Comparison of ENCODE assay signal across 12 cellular contexts in the genomic region with DNA sequence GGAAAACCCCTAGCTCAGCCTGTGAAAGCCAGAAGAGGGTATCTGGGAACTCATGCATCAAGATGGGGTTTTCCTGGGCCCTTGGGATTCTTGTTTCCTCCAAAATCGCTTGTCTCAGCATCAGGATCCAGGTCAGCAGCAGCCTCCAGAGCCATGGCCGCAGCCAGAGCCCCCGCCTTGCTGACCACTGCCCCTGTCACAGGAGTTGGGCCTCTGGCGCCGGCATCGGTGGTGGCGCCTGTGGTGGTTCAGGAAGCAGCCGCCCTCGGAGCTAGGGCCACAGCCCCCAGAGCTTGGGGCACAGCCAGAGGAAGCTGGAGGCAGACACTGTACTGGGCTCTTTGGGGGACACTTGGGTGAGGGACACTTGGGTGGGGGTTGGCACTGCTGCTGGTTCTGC. TPM values are rescaled to one million over a fixed set of nuclear protein-coding genes. Genes with fewer than 3 reads are reported as not detected.
"Had no signal": no experiment of that assay in that cellular context is flagged by ENCODE, and none has a peak within 500 bp of the region (broad histone marks: within the 10 kb centered on the region; RNA-seq: fewer than 3 reads in every experiment).

No MANE protein-coding gene starts in this region.

RNA-seq across cellular contexts. Expression of a gene that starts 0.8 kb away (rescaled TPM):
- total RNA-seq: OCI-LY7, PC-3, PC-9, Peyer's patch, Right ventricle myocardium inferior, Right ventricle myocardium superior, RPMI7951, SJCRH30, SJSA1, SK-MEL-5, T-cell had no signal
- polyA plus RNA-seq: SK-N-SH had no signal

RNA-seq across cellular contexts. Expression of a gene that starts 12.9 kb away (rescaled TPM):
- total RNA-seq: OCI-LY7, PC-3, PC-9, Peyer's patch, Right ventricle myocardium inferior, Right ventricle myocardium superior, RPMI7951, SJCRH30, SJSA1, SK-MEL-5, T-cell had no signal
- polyA plus RNA-seq: SK-N-SH had no signal

RNA-seq across cellular contexts. Expression of a gene that starts 20.5 kb away (rescaled TPM):
- total RNA-seq: OCI-LY7, PC-3, PC-9, Peyer's patch, Right ventricle myocardium inferior, Right ventricle myocardium superior, RPMI7951, SJCRH30, SJSA1, SK-MEL-5, T-cell had no signal
- polyA plus RNA-seq: SK-N-SH had no signal

RNA-seq across cellular contexts. Expression of a gene that starts 34.1 kb away (rescaled TPM):
- total RNA-seq: OCI-LY7, PC-3, PC-9, Peyer's patch, Right ventricle myocardium inferior, Right ventricle myocardium superior, RPMI7951, SJCRH30, SJSA1, SK-MEL-5, T-cell had no signal
- polyA plus RNA-seq: SK-N-SH had no signal

RNA-seq across cellular contexts. Expression of a gene that starts 43.4 kb away (rescaled TPM):
- total RNA-seq: OCI-LY7, PC-3, PC-9, Peyer's patch, Right ventricle myocardium inferior, Right ventricle myocardium superior, RPMI7951, SJCRH30, SJSA1, SK-MEL-5, T-cell had no signal
- polyA plus RNA-seq: SK-N-SH had no signal
